ENCODE assay signal across 23 cellular contexts in the genomic region with DNA sequence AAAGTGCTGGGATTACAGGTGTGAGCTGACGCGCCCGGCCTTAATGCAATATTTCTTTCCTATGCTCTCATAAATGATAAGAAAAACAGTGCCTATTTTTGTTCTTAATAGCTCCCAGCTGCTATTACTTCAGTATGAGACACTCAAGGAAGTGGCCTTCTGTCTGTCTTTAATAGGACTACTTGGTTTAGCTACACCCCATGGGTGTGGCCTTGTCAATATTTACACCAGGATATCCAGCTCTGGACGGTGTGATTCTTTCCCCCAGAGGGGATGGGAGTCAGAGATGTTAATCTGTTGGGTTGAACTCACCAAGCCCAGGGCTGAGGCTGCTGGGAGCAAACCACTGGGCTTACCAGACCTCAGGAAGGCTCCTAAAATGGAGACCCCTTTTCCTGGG.
A peak's percentile ranks its signal among the peaks of the same experiment; 100 is the strongest.
DNase-seq lines count a peak whose midpoint lies in the region; ATAC-seq, FAIRE-seq and TF ChIP-seq lines count a peak whose summit lies in the region.
"Had no signal": no experiment of that assay in that cellular context is flagged by ENCODE, and none has a peak within 500 bp of the region (broad histone marks: within the 10 kb centered on the region; RNA-seq: fewer than 3 reads in every experiment).

No MANE protein-coding gene starts in this region.

- intact Hi-C loops in Caco-2 (cut with micrococcal nuclease; ENCODE audit: unreplicated experiment) = no loop called here
- intact Hi-C loops in pancreas (cut with DNase I) = no loop called here
- intact Hi-C loops in A673 (cut with micrococcal nuclease; ENCODE audit: unreplicated experiment) = no loop called here

- peak; percentile 32 to 52 for DNase-seq in Caco-2
- DNase-seq in HuH-7.5 (ENCODE audit: low spot score) = peak; percentile 30
- peak; percentile 91 for DNase-seq in epithelial cell of esophagus (ENCODE audit: low read depth)
- DNase-seq in pancreas = no peak
- no peak for DNase-seq in A673 (ENCODE audit: low spot score)
- DNase-seq in HTR-8/SVneo (ENCODE audit: insufficient read length, low spot score) = no peak
- no peak for DNase-seq in NCI-H226
- DNase-seq: activated CD8-positive, alpha-beta memory T cell treated with anti-CD3 and anti-CD28 coated beads for 24 hours; gastrocnemius medialis; HCEC 1CT; left cardiac atrium; NCI-H187; NCI-H510A; right lobe of liver; stimulated activated CD4-positive, alpha-beta T cell treated with anti-CD3 and anti-CD28 coated beads, Interleukin-1b, Interleukin-23, amount 100 ng/mL, for 48 hours had no signal

- H3K36me3 Mint-ChIP-seq in Caco-2 (ENCODE audit: insufficient read depth, unreplicated experiment) = no peaks in the 10 kb centered on the region

- H3K9me3 ChIP-seq in Caco-2 (no peaks in the 10 kb centered on the region), pancreas (no peaks in the 10 kb centered on the region), A673 (ENCODE audit: low read depth, low read length, poor library complexity, severe bottlenecking) (no peaks in the 10 kb centered on the region)
- H3K9me3 ChIP-seq: gastrocnemius medialis, right lobe of liver, vagina had no signal

- peak in 3 of 4 donors; percentile 51 to 81 (median 73) for ATAC-seq in pancreas
- no peak for ATAC-seq in GM19467 (IDR thresholded peaks at IDR 0.05; ENCODE audit: unreplicated experiment)
- ATAC-seq: activated CD4-positive, CD25-positive, alpha-beta regulatory T cell treated with anti-CD3 and anti-CD28 coated beads, Interleukin-2, amount 50 U/mL, for 24 hours; gastrocnemius medialis; left cardiac atrium; right lobe of liver had no signal

- TF ChIP-seq CTCF in Caco-2 (IDR thresholded peaks at IDR 0.05; ENCODE audit: insufficient read depth in 1 of 2, low read depth in 1 of 2, low read length in 1 of 2, severe bottlenecking in 1 of 2, unreplicated experiment in 1 of 2) (no peak), epithelial cell of esophagus (IDR thresholded peaks at IDR 0.05; ENCODE audit: insufficient read depth, low read depth, low read length, missing control alignments) (no peak), pancreas (IDR thresholded peaks at IDR 0.05) (no peak), A673 (conservative IDR thresholded peaks at IDR 0.05; ENCODE audit: low read depth, low read length) (no peak)

- no peak overlapping the region for H3K27ac Mint-ChIP-seq in Caco-2 (ENCODE audit: unreplicated experiment)
- H3K27ac Mint-ChIP-seq: activated naive CD8-positive, alpha-beta T cell; stimulated activated naive CD8-positive, alpha-beta T cell treated with anti-CD3 and anti-CD28 coated beads, Interleukin-15, Interleukin-2, amounts not matched to agents 100 ng/mL and 50 ng/mL, for 24 hours; T-helper 2 cell treated with Interferon-gamma antibody and Interleukin-4, amounts not matched to agents 5 μg/mL and 100 μg/mL, for 36 hours had no signal

- no TSS peak for BruUV-seq in Caco-2 (replicated peaks; lab: Mats Ljungman, UMichigan)
- no TSS peak for BruUV-seq in A673 (replicated peaks; lab: Mats Ljungman, UMichigan)

- 76 to 82% methylated on average over 4 of the region's 4 CpGs for WGBS in pancreas, 2 donors

- FAIRE-seq in pancreas (lab: Jason Lieb, UNC) (no peak), HTR-8/SVneo (lab: Jason Lieb, UNC) (no peak)
- FAIRE-seq: GM19239 had no signal

- H3K36me3 ChIP-seq in Caco-2 (ENCODE audit: control insufficient read depth, insufficient read depth, low read length) (no peaks in the 10 kb centered on the region), pancreas (no peaks in the 10 kb centered on the region), A673 (ENCODE audit: insufficient read depth, low read length, poor library complexity, severe bottlenecking) (no peaks in the 10 kb centered on the region)
- H3K36me3 ChIP-seq: gastrocnemius medialis, right lobe of liver, vagina had no signal

- H3K4me1 ChIP-seq in Caco-2 (peaks cover 7% of the 10 kb centered on the region; the same call in 1 of the 2 replicates), pancreas (no peaks in the 10 kb centered on the region), A673 (ENCODE audit: insufficient read depth, low read length, poor library complexity, severe bottlenecking) (no peaks in the 10 kb centered on the region)
- H3K4me1 ChIP-seq: right lobe of liver, vagina had no signal

- CTCF ChIA-PET in Caco-2 (lab: Charles Lee) = no interaction called here
- CTCF ChIA-PET in A673 (lab: Charles Lee) = no interaction called here

- H3K27me3 ChIP-seq in Caco-2 (replicated peaks; ENCODE audit: control insufficient read depth, insufficient read depth, low read length) = no peaks in the 10 kb centered on the region
- no peaks in the 10 kb centered on the region for H3K27me3 ChIP-seq in pancreas
- no peaks in the 10 kb centered on the region for H3K27me3 ChIP-seq in A673 (replicated peaks; ENCODE audit: insufficient read depth, low read depth, low read length, poor library complexity)
- H3K27me3 ChIP-seq: gastrocnemius medialis, right lobe of liver, vagina had no signal

- H3K27ac ChIP-seq in pancreas = no peak overlapping the region
- H3K27ac ChIP-seq in A673 (ENCODE audit: low read depth, low read length, poor library complexity, severe bottlenecking) = no peak overlapping the region
- H3K27ac ChIP-seq: gastrocnemius medialis, right lobe of liver, SK-N-MC, vagina had no signal

- POLR2A ChIA-PET in Caco-2 (lab: Charles Lee) (no interaction called here), A673 (lab: Charles Lee; ENCODE audit: low non-redundant PET) (no interaction called here)

- H3K4me3 ChIP-seq in Caco-2 (ENCODE audit: low read depth, low read length) (no peak overlapping the region), epithelial cell of esophagus (ENCODE audit: low read length) (no peak overlapping the region), pancreas (no peak overlapping the region), A673 (ENCODE audit: low read depth, low read length, poor library complexity, severe bottlenecking) (no peak overlapping the region)
- H3K4me3 ChIP-seq: gastrocnemius medialis, right lobe of liver, SK-N-MC, vagina had no signal

- no peak overlapping the region for H3K4me3 Mint-ChIP-seq in Caco-2 (ENCODE audit: unreplicated experiment)
- H3K4me3 Mint-ChIP-seq: activated naive CD8-positive, alpha-beta T cell; stimulated activated naive CD8-positive, alpha-beta T cell treated with anti-CD3 and anti-CD28 coated beads, Interleukin-15, Interleukin-2, amounts not matched to agents 100 ng/mL and 50 ng/mL, for 24 hours; T-helper 2 cell treated with Interferon-gamma antibody and Interleukin-4, amounts not matched to agents 5 μg/mL and 100 μg/mL, for 36 hours had no signal

- H3K27me3 Mint-ChIP-seq in Caco-2 (ENCODE audit: insufficient read depth, unreplicated experiment) = no peaks in the 10 kb centered on the region
- H3K27me3 Mint-ChIP-seq: activated naive CD8-positive, alpha-beta T cell; stimulated activated naive CD8-positive, alpha-beta T cell treated with anti-CD3 and anti-CD28 coated beads, Interleukin-15, Interleukin-2, amounts not matched to agents 100 ng/mL and 50 ng/mL, for 24 hours had no signal

- H3K9me3 Mint-ChIP-seq in Caco-2 (ENCODE audit: unreplicated experiment) = no peaks in the 10 kb centered on the region
- H3K9me3 Mint-ChIP-seq: stimulated activated naive CD8-positive, alpha-beta T cell treated with anti-CD3 and anti-CD28 coated beads, Interleukin-15, Interleukin-2, amounts not matched to agents 100 ng/mL and 50 ng/mL, for 24 hours; T-helper 2 cell treated with Interferon-gamma antibody and Interleukin-4, amounts not matched to agents 5 μg/mL and 100 μg/mL, for 36 hours had no signal

- H3K4me1 Mint-ChIP-seq in Caco-2 (ENCODE audit: low read depth, unreplicated experiment) = no peaks in the 10 kb centered on the region

Comparison
In these comparisons a context has a peak if more than half of its experiments do, and no peak if none do; other contexts are left out.
1. DNase-seq: peak in Caco-2 (2 of 2), HuH-7.5 (single experiment) and epithelial cell of esophagus (single experiment); none in pancreas (0 of 6), A673 (single experiment), HTR-8/SVneo (single experiment) and NCI-H226 (single experiment).